ENCODE assay signal across 23 cellular contexts in genomic region chr18:22639626-22640025, GRCh38.
DNase-seq lines count a peak whose midpoint lies in the region; ATAC-seq, FAIRE-seq and TF ChIP-seq lines count a peak whose summit lies in the region.
"Had no signal": no experiment of that assay in that cellular context is flagged by ENCODE, and none has a peak within 500 bp of the region (broad histone marks: within the 10 kb centered on the region; RNA-seq: fewer than 3 reads in every experiment).

No MANE protein-coding gene starts in this region.

- no peaks in the 10 kb centered on the region for H3K79me2 ChIP-seq in SK-N-SH (ENCODE audit: insufficient read depth)

- no peaks in the 10 kb centered on the region for H3K36me3 Mint-ChIP-seq in MCF 10A (ENCODE audit: insufficient read depth, unreplicated experiment)

- no peaks in the 10 kb centered on the region for H3K27me3 ChIP-seq in SK-N-SH (ENCODE audit: insufficient read depth)
- H3K27me3 ChIP-seq: SJSA1 had no signal

- no peak for TF ChIP-seq RAD21 in A549 (conservative IDR thresholded peaks at IDR 0.05 in 1 of 2, IDR thresholded peaks at IDR 0.05 in 1 of 2)
- no peak for TF ChIP-seq RAD21 in SK-N-SH (IDR thresholded peaks at IDR 0.05; ENCODE audit: low read length)

- no peaks in the 10 kb centered on the region for H3K36me3 ChIP-seq in SK-N-SH (replicated peaks in 1 of 2; ENCODE audit: control insufficient read depth in 1 of 2, insufficient read depth in 2 of 2, low read length in 1 of 2)
- H3K36me3 ChIP-seq: HAP-1, SJSA1 had no signal

- no peak for FAIRE-seq in A549 (lab: Jason Lieb, UNC)
- FAIRE-seq: GM18507 had no signal

- DNase-seq in A549 (ENCODE audit: low read depth in 1 of 2, low spot score in 1 of 2) (no peak), HS-27A (ENCODE audit: low read depth) (peak; percentile 30), cardiac fibroblast (ENCODE audit: low read depth in 2 of 2) (peak; percentile 55 to 66), iris pigment epithelial cell (ENCODE audit: low read depth) (peak; percentile 31), SK-N-SH (no peak), erythroblast (lab: John Stamatoyannopoulos, UW) (no peak), MCF 10A (ENCODE audit: unreplicated experiment) (no peak)
- no peak for DNase-seq in central memory CD4-positive, alpha-beta T cell
- DNase-seq: Calu3, DMS79 treated with DMSO at 0.1 percent for 48 hours, NCI-H1092 treated with DMSO at 0.1 percent for 48 hours, NCI-H1436, NCI-H187 treated with DMSO at 0.1 percent for 48 hours, NCI-H2107, NCI-H446, NCI-H524 treated with DMSO at 0.1 percent for 48 hours, NCI-H774, Right ventricle myocardium superior, RPMI8226 had no signal

- no peak overlapping the region for H3K9ac ChIP-seq in SK-N-SH

- no peaks in the 10 kb centered on the region for H4K20me1 ChIP-seq in SK-N-SH (ENCODE audit: insufficient read depth)

- H3K4me3 Mint-ChIP-seq in MCF 10A (ENCODE audit: unreplicated experiment): no peak overlapping the region

- peaks cover 22% of the 10 kb centered on the region for H3K4me1 Mint-ChIP-seq in MCF 10A (ENCODE audit: insufficient read depth, unreplicated experiment)

- TF ChIP-seq CTCF in A549 (IDR thresholded peaks at IDR 0.05) (no peak), cardiac fibroblast (IDR thresholded peaks at IDR 0.05; ENCODE audit: low read depth, low read length) (no peak), SK-N-SH (IDR thresholded peaks at IDR 0.05) (no peak), MCF 10A (IDR thresholded peaks at IDR 0.05; ENCODE audit: unreplicated experiment) (no peak)

- 97% methylated on average over 8 of the region's 9 CpGs for WGBS in A549 (ENCODE audit: missing lambda C conversion rate)
- 18% methylated on average over 6 of the region's 9 CpGs for WGBS in SK-N-SH (ENCODE audit: low lambda C conversion rate)

- ATAC-seq in A549: no peak

- intact Hi-C loops in MCF 10A (cut with micrococcal nuclease): no loop called here

- no peaks in the 10 kb centered on the region for H3K9me3 ChIP-seq in A549
- no peaks in the 10 kb centered on the region; the same call in 1 of the 2 replicates for H3K9me3 ChIP-seq in SK-N-SH
- H3K9me3 ChIP-seq: HAP-1, SJSA1 had no signal

- H3K27me3 Mint-ChIP-seq in MCF 10A (ENCODE audit: insufficient read depth, unreplicated experiment): no peaks in the 10 kb centered on the region

- no peak overlapping the region for H3K27ac Mint-ChIP-seq in MCF 10A (ENCODE audit: low read depth, unreplicated experiment)

- peak overlapping the region; percentile 66 for H3K4me2 ChIP-seq in A549
- H3K4me2 ChIP-seq in SK-N-SH: no peak overlapping the region

- no peak overlapping the region for H2AFZ ChIP-seq in SK-N-SH (ENCODE audit: low read depth)

- POLR2A ChIA-PET in A549 (lab: Yijun Ruan, JAX): no interaction called here
- POLR2A ChIA-PET in SK-N-SH (lab: Yijun Ruan, JAX): no interaction called here
- POLR2A ChIA-PET in MCF 10A (lab: Yijun Ruan, JAX): interaction anchor here (0.6 kb wide), 2 partner anchors 14 to 191 kb away, joined by 3 read pairs; no protein-coding TSS in a partner anchor

- no peaks in the 10 kb centered on the region for H3F3A ChIP-seq in SK-N-SH (replicated peaks; ENCODE audit: insufficient read depth)

- no peaks in the 10 kb centered on the region for H3K9me3 Mint-ChIP-seq in MCF 10A (ENCODE audit: unreplicated experiment)

- H3K4me1 ChIP-seq in A549 (peaks cover 39% of the 10 kb centered on the region), SK-N-SH (ENCODE audit: control insufficient read depth in 1 of 2, insufficient read depth in 2 of 2, low read depth in 1 of 2, low read length in 1 of 2) (0 out of 4 replicates have a peak, but pooled peaks cover 0 to 3% of the 10 kb centered on the region in 2 experiments)
- H3K4me1 ChIP-seq: HAP-1, SJSA1 had no signal

- CTCF ChIA-PET in A549 (lab: Yijun Ruan, JAX) (no interaction called here), SK-N-SH (lab: Yijun Ruan, JAX) (no interaction called here), MCF 10A (lab: Yijun Ruan, JAX) (no interaction called here)

- H3K4me3 ChIP-seq in A549 (no peak overlapping the region), cardiac fibroblast (replicated peaks in 1 of 2; ENCODE audit: low read depth in 2 of 2, low read length in 2 of 2) (no peak overlapping the region), SK-N-SH (ENCODE audit: low read depth in 2 of 2, low read length in 1 of 2) (no peak overlapping the region)
- H3K4me3 ChIP-seq: HAP-1, SJSA1 had no signal

- H3K27ac ChIP-seq in A549 (peak overlapping the region; percentile 55 to 85; a peak in 5 of 6 replicates), SK-N-SH (ENCODE audit: low read depth in 2 of 2, low read length in 1 of 2) (no peak overlapping the region)
- H3K27ac ChIP-seq: 22Rv1, SJSA1 had no signal

- no peak for TF ChIP-seq POLR2A in A549 (IDR thresholded peaks at IDR 0.05; ENCODE audit: low read length)
- no peak for TF ChIP-seq POLR2A in erythroblast (IDR thresholded peaks at IDR 0.05; ENCODE audit: low read length)

- TF ChIP-seq EP300 in A549 (IDR thresholded peaks at IDR 0.05) (no peak), SK-N-SH (IDR thresholded peaks at IDR 0.05; ENCODE audit: borderline replicate concordance in 1 of 2, low read depth in 1 of 2, low read length in 1 of 2) (no peak)

- H3K9me2 ChIP-seq in SK-N-SH: no peaks in the 10 kb centered on the region

- no TSS peak for BruUV-seq in MCF 10A (replicated peaks; lab: Mats Ljungman, UMichigan)

TF ChIP-seq in A549, 52 proteins besides CTCF, POLR2A, EP300 and RAD21 (continues in another document):
- no peak for TF ChIP-seq ATOH8 (CRISPR knock-in tag; IDR thresholded peaks at IDR 0.05; ENCODE audit: low read depth)
- no peak for TF ChIP-seq EHMT2 (IDR thresholded peaks at IDR 0.05; ENCODE audit: low read depth)
- no peak for TF ChIP-seq JUNB (IDR thresholded peaks at IDR 0.05)
- no peak for TF ChIP-seq HOXB5 (CRISPR knock-in tag; IDR thresholded peaks at IDR 0.05)
- no peak for TF ChIP-seq RCOR1 (IDR thresholded peaks at IDR 0.05; ENCODE audit: low read depth, low read length)
- TF ChIP-seq GATA3 (IDR thresholded peaks at IDR 0.05; ENCODE audit: borderline replicate concordance): no peak
- TF ChIP-seq FOXS1 (CRISPR knock-in tag; IDR thresholded peaks at IDR 0.05): no peak
- no peak for TF ChIP-seq MAX (IDR thresholded peaks at IDR 0.05)
- TF ChIP-seq CHD4 (IDR thresholded peaks at IDR 0.05; ENCODE audit: borderline replicate concordance): no peak
- no peak for TF ChIP-seq USF2 (IDR thresholded peaks at IDR 0.05)

TF ChIP-seq in SK-N-SH, 30 proteins besides CTCF, POLR2A, EP300 and RAD21 (continues in another document):
- TF ChIP-seq USF1 (IDR thresholded peaks at IDR 0.05; ENCODE audit: borderline replicate concordance, low read depth) (no peak), ZBTB33 (IDR thresholded peaks at IDR 0.05; ENCODE audit: borderline replicate concordance, low read depth) (no peak), EZH2phosphoT487 (IDR thresholded peaks at IDR 0.05; ENCODE audit: borderline replicate concordance, low read depth) (no peak), RXRA (IDR thresholded peaks at IDR 0.05; ENCODE audit: borderline replicate concordance, low read depth) (no peak), MXI1 (IDR thresholded peaks at IDR 0.05; ENCODE audit: low read depth, low read length) (no peak), TCF12 (IDR thresholded peaks at IDR 0.05) (no peak), RCOR1 (IDR thresholded peaks at IDR 0.05; ENCODE audit: low read length) (no peak), NFIC (IDR thresholded peaks at IDR 0.05; ENCODE audit: borderline replicate concordance) (no peak), REST (IDR thresholded peaks at IDR 0.05; ENCODE audit: low read depth, low read length) (no peak)

Comparison
In these comparisons a context has a peak if more than half of its experiments do, and no peak if none do; other contexts are left out.
1. DNase-seq: peak in HS-27A (single experiment), cardiac fibroblast (2 of 2) and iris pigment epithelial cell (single experiment); none in A549 (0 of 2), SK-N-SH (single experiment), central memory CD4-positive, alpha-beta T cell (single experiment), erythroblast (0 of 2) and MCF 10A (single experiment).
2. H3K27ac ChIP-seq: peak in A549 (2 of 2); none in SK-N-SH (0 of 2).